10 cellular contexts compared by ENCODE assay signal in the genomic region with DNA sequence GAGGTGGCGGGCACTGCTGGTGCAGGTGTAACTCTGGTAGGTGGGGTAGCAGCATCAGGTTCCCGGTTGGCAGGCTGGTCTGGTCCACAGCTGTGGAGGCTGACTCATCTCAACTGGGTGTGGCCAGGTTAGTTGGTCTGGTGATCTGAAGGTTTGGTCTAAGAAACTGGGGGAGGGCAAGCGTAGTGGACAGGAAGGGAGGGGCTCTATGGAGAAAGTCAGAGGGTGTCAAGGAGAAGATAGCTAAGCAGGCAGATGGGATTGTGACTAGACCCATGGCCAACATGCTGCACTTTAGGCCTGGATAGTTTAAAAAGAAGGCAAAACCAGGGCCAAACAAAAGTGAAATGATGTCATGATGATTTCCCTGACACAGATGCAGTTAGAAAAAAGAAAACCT. TPM values are rescaled to one million over a fixed set of nuclear protein-coding genes. Genes with fewer than 3 reads are reported as not detected.
DNase-seq lines count a peak whose midpoint lies in the region; TF ChIP-seq lines count a peak whose summit lies in the region.
"Had no signal": no experiment of that assay in that cellular context is flagged by ENCODE, and none has a peak within 500 bp of the region (broad histone marks: within the 10 kb centered on the region; RNA-seq: fewer than 3 reads in every experiment).

No MANE protein-coding gene starts in this region.

- H3K4me1 Mint-ChIP-seq in H9 = peaks cover 2% of the 10 kb centered on the region in 2 experiments; a peak in 1 of 4 replicates

- H2BK15ac ChIP-seq in H9 (ENCODE audit: low read depth, low read length) (no peak overlapping the region), neuronal stem cell (ENCODE audit: low read length) (no peak overlapping the region)

- H3K27me3 Mint-ChIP-seq in H9 (ENCODE audit: low read depth) = peaks cover 8% of the 10 kb centered on the region

- H4K20me1 ChIP-seq in H9 (ENCODE audit: control insufficient read depth, insufficient read depth, insufficient read length) (no peaks in the 10 kb centered on the region), hepatocyte (ENCODE audit: insufficient read depth, poor library complexity, severe bottlenecking) (no peaks in the 10 kb centered on the region)

- H2AFZ ChIP-seq in H9 (ENCODE audit: low read length) (no peak overlapping the region), hepatocyte (no peak overlapping the region), neuronal stem cell (ENCODE audit: low read length) (no peak overlapping the region)

- no peak overlapping the region for H2BK12ac ChIP-seq in H9 (ENCODE audit: insufficient read length, low read depth, low read length)
- H2BK12ac ChIP-seq in neuronal stem cell (ENCODE audit: low read length) = no peak overlapping the region

- H3K4me2 ChIP-seq in H9 (ENCODE audit: insufficient read depth, insufficient read length, low read length) (no peak overlapping the region), hepatocyte (no peak overlapping the region), neuronal stem cell (ENCODE audit: insufficient read depth, low read length, poor library complexity, severe bottlenecking) (no peak overlapping the region)

- H3K18ac ChIP-seq in H9 (ENCODE audit: insufficient read length, low read depth, low read length) = no peak overlapping the region
- no peak overlapping the region for H3K18ac ChIP-seq in neuronal stem cell (ENCODE audit: low read length)

- H3K4ac ChIP-seq in H9 (ENCODE audit: low read depth, low read length) = no peak overlapping the region
- no peak overlapping the region for H3K4ac ChIP-seq in neuronal stem cell (ENCODE audit: low read length)

- H3K4me3 ChIP-seq in hepatocyte (no peak overlapping the region), neuronal stem cell (ENCODE audit: low read length in 2 of 2) (no peak overlapping the region)

- H3K4me3 Mint-ChIP-seq in H9 = no peak overlapping the region
- H3K4me3 Mint-ChIP-seq: stimulated activated effector memory CD8-positive, alpha-beta T cell treated with anti-CD3 and anti-CD28 coated beads, Interleukin-12 subunit alpha, Interleukin-12 subunit beta, amount 100 ng/mL, for 72 hours had no signal

- no peak overlapping the region for H2BK120ac ChIP-seq in H9 (ENCODE audit: low read depth, low read length, poor library complexity, severe bottlenecking)
- H2BK120ac ChIP-seq in neuronal stem cell (ENCODE audit: low read depth, low read length) = no peak overlapping the region

- no peaks in the 10 kb centered on the region for H3K9me2 ChIP-seq in hepatocyte (replicated peaks; ENCODE audit: insufficient read depth)

- no peak overlapping the region for H3K56ac ChIP-seq in H9 (ENCODE audit: insufficient read length, low read depth, low read length)

- no peak overlapping the region for H2AK5ac ChIP-seq in H9 (ENCODE audit: insufficient read length, low read length)
- no peak overlapping the region for H2AK5ac ChIP-seq in neuronal stem cell (ENCODE audit: low read depth, low read length)

- no peak overlapping the region for H3T11ph ChIP-seq in H9 (ENCODE audit: low read length)

- peaks cover 3% of the 10 kb centered on the region; the same call in 1 of the 2 replicates for H3K4me1 ChIP-seq in H9 (ENCODE audit: insufficient read depth, low read length)
- peaks cover 2% of the 10 kb centered on the region for H3K4me1 ChIP-seq in hepatocyte (ENCODE audit: insufficient read depth)
- no peaks in the 10 kb centered on the region for H3K4me1 ChIP-seq in neuronal stem cell (ENCODE audit: control insufficient read depth in 2 of 2, insufficient read depth in 1 of 2, low read depth in 1 of 2, low read length in 2 of 2)

- no peak overlapping the region for H2BK20ac ChIP-seq in H9 (ENCODE audit: low read depth, low read length, poor library complexity, severe bottlenecking)

- H2BK5ac ChIP-seq in H9 (ENCODE audit: insufficient read length, low read length) = no peak overlapping the region
- H2BK5ac ChIP-seq in neuronal stem cell (ENCODE audit: low read length) = no peak overlapping the region

- H3K14ac ChIP-seq in H9 (ENCODE audit: insufficient read depth, low read length) = no peak overlapping the region
- no peak overlapping the region for H3K14ac ChIP-seq in neuronal stem cell (ENCODE audit: low read length)

- H4K8ac ChIP-seq in H9 (replicated peaks; ENCODE audit: insufficient read length, low read depth, low read length) = no peak overlapping the region
- H4K8ac ChIP-seq in neuronal stem cell (ENCODE audit: low read depth, low read length) = no peak overlapping the region

- TF ChIP-seq CTCF in H9 (conservative IDR thresholded peaks at IDR 0.05) (no peak), hepatocyte (IDR thresholded peaks at IDR 0.05; ENCODE audit: poor library complexity) (no peak)

- DNase-seq in DMS53 (lab: John Stamatoyannopoulos, UW) (peak; percentile 82), H9 (peak; percentile 65), NCI-H748 treated with DMSO at 0.1 percent for 48 hours (lab: John Stamatoyannopoulos, UW) (peak; percentile 41), hepatocyte (ENCODE audit: low spot score) (peak; percentile 43), neuronal stem cell (ENCODE audit: low spot score) (no peak), SIG-M5 (lab: John Stamatoyannopoulos, UW) (no peak)
- DNase-seq in stimulated activated naive CD4-positive, alpha-beta T cell (lab: John Stamatoyannopoulos, UW) = no peak
- DNase-seq in activated CD4-positive, alpha-beta T cell treated with anti-CD3 and anti-CD28 coated beads for 1 hour = no peak
- DNase-seq: T-helper 2 cell had no signal

- H3K27me3 ChIP-seq in H9 (ENCODE audit: insufficient read depth, low read length) = no peaks in the 10 kb centered on the region
- peaks cover 17% of the 10 kb centered on the region for H3K27me3 ChIP-seq in hepatocyte
- no peaks in the 10 kb centered on the region for H3K27me3 ChIP-seq in neuronal stem cell (ENCODE audit: control insufficient read depth in 3 of 3, insufficient read depth in 3 of 3, low read depth in 1 of 3, low read length in 3 of 3)

- H4K5ac ChIP-seq in H9 (ENCODE audit: insufficient read length, low read depth, low read length) = no peak overlapping the region

- H3K23ac ChIP-seq in H9 (ENCODE audit: insufficient read length, low read depth, low read length) = no peak overlapping the region
- H3K23ac ChIP-seq in neuronal stem cell (ENCODE audit: low read depth, low read length, poor library complexity) = no peak overlapping the region

- no peak overlapping the region for H3K27ac Mint-ChIP-seq in H9
- H3K27ac Mint-ChIP-seq: stimulated activated effector memory CD8-positive, alpha-beta T cell treated with anti-CD3 and anti-CD28 coated beads, Interleukin-12 subunit alpha, Interleukin-12 subunit beta, amount 100 ng/mL, for 72 hours had no signal

- no peaks in the 10 kb centered on the region for H3K36me3 Mint-ChIP-seq in H9 (ENCODE audit: insufficient read depth in 1 of 3, low read depth in 3 of 3)
- H3K36me3 Mint-ChIP-seq: stimulated activated effector memory CD8-positive, alpha-beta T cell treated with anti-CD3 and anti-CD28 coated beads, Interleukin-12 subunit alpha, Interleukin-12 subunit beta, amount 100 ng/mL, for 72 hours had no signal

- H3K9me3 ChIP-seq in H9 (ENCODE audit: control insufficient read depth, low read depth, low read length) (no peaks in the 10 kb centered on the region), hepatocyte (ENCODE audit: low read depth) (no peaks in the 10 kb centered on the region), neuronal stem cell (replicated peaks in 1 of 2; ENCODE audit: control insufficient read depth in 2 of 2, insufficient read depth in 1 of 2, low read depth in 1 of 2, low read length in 2 of 2) (no peaks in the 10 kb centered on the region)

- H3K79me1 ChIP-seq in H9 (ENCODE audit: insufficient read depth, low read depth, low read length, poor library complexity, severe bottlenecking) (no peaks in the 10 kb centered on the region), neuronal stem cell (ENCODE audit: low read depth, low read length) (no peaks in the 10 kb centered on the region)

- no CpG with 5 or more reads among the region's 3 CpGs for WGBS in H9 (ENCODE audit: extremely low coverage, insufficient read length, low lambda C conversion rate)
- 74% methylated on average over 3 of the region's 3 CpGs for WGBS in hepatocyte (ENCODE audit: low lambda C conversion rate, missing lambda C conversion rate)
- no CpG with 5 or more reads among the region's 3 CpGs for WGBS in neuronal stem cell (ENCODE audit: extremely low coverage in 2 of 2, insufficient read length in 2 of 2, insufficient replicate concordance in 1 of 2), 2 donors

- H3K36me3 ChIP-seq in hepatocyte (replicated peaks; ENCODE audit: insufficient read depth, low read depth) (no peaks in the 10 kb centered on the region), neuronal stem cell (replicated peaks in 1 of 2; ENCODE audit: control insufficient read depth in 2 of 2, insufficient read depth in 2 of 2, low read length in 2 of 2) (no peaks in the 10 kb centered on the region)

- H3K9ac ChIP-seq in H9 (ENCODE audit: extremely low read depth, insufficient read length, low read length) = no peak overlapping the region
- no peak overlapping the region for H3K9ac ChIP-seq in neuronal stem cell (ENCODE audit: low read depth, low read length, poor library complexity)

- no peak overlapping the region for H4K91ac ChIP-seq in H9 (ENCODE audit: insufficient read length, low read depth, low read length)
- H4K91ac ChIP-seq in neuronal stem cell (ENCODE audit: low read depth, low read length, poor library complexity) = no peak overlapping the region

- no peaks in the 10 kb centered on the region for H3K23me2 ChIP-seq in H9 (ENCODE audit: insufficient read length, low read depth, low read length, poor library complexity, severe bottlenecking)

- no peaks in the 10 kb centered on the region for H3K79me2 ChIP-seq in H9 (ENCODE audit: insufficient read depth, low read length)
- no peaks in the 10 kb centered on the region for H3K79me2 ChIP-seq in hepatocyte

- H3K27ac ChIP-seq in H9 (ENCODE audit: insufficient read length, low read depth, low read length) = no peak overlapping the region
- H3K27ac ChIP-seq in hepatocyte = no peak overlapping the region
- H3K27ac ChIP-seq in neuronal stem cell (replicated peaks; ENCODE audit: low read length) = no peak overlapping the region

- no peaks in the 10 kb centered on the region for H3K9me3 Mint-ChIP-seq in H9
- H3K9me3 Mint-ChIP-seq: stimulated activated effector memory CD8-positive, alpha-beta T cell treated with anti-CD3 and anti-CD28 coated beads, Interleukin-12 subunit alpha, Interleukin-12 subunit beta, amount 100 ng/mL, for 72 hours had no signal

RNA-seq across cellular contexts. Expression of gene TRIM9, which starts 7.9 kb away (rescaled TPM):
- total RNA-seq in H9 (2021) (0.83 and 0.98 TPM in 2 replicates), hepatocyte (0.10 and 0.76 TPM in 2 replicates)
- 0.78 and 0.94 TPM in 2 replicates for polyA plus RNA-seq in hepatocyte
- polyA plus RNA-seq in neuronal stem cell (2013, experiment 1 of 2) = 1.6 TPM
- polyA plus RNA-seq in neuronal stem cell (2013, experiment 2 of 2) = 1.6 TPM

Comparison
In these comparisons a context has a peak if more than half of its experiments do, and no peak if none do; other contexts are left out.
1. DNase-seq: peak in DMS53 (single experiment), H9 (single experiment), NCI-H748 treated with DMSO at 0.1 percent for 48 hours (single experiment) and hepatocyte (single experiment); none in stimulated activated naive CD4-positive, alpha-beta T cell (0 of 6), activated CD4-positive, alpha-beta T cell treated with anti-CD3 and anti-CD28 coated beads for 1 hour (single experiment), neuronal stem cell (single experiment) and SIG-M5 (single experiment).